ENCODE assay signal across 8 cellular contexts in the genomic region with DNA sequence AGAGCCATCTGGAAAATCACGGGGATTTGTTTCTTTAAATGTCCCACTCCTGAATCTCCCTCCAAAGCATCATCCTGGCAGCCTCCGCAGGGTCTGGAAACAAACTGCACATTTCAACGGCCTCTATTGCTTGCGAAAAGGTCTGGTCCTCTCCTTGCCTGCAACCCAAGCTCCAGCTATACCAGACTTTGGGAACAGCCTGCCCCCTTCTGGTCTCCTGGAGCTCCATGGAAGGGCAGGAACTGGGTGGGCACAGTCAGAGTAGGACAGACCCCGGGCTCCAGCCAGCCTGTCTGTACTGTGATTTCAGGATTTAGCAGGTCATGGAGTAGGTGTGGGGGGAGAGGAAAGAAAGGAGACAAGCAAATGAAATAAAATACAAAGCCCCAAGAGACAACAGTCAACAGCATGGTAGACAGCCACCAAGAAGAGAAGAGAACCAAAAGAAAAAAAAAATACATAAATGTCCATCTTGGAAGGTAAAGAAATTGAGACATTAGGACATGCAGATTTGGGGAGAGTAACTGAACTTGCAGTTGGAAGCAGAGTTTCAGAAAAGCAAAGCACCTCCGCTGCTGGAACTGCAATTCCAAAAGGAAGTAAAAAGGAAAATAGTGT. TPM values are rescaled to one million over a fixed set of nuclear protein-coding genes. Genes with fewer than 3 reads are reported as not detected.
DNase-seq lines count a peak whose midpoint lies in the region; ATAC-seq and TF ChIP-seq lines count a peak whose summit lies in the region.

No MANE protein-coding gene starts in this region.

- no peak for TF ChIP-seq POLR2A in body of pancreas (IDR thresholded peaks at IDR 0.05)
- TF ChIP-seq POLR2A in gastrocnemius medialis (IDR thresholded peaks at IDR 0.05): no peak

- in situ Hi-C loops in gastrocnemius medialis (cut with MboI; ENCODE audit: low sequenced_read_pairs in 4 of 4): loop anchor here in 2 of 4 donors (10.0 to 25.0 kb wide), 4 partner anchors 193 to 606 kb away; no protein-coding TSS in a partner anchor

- peak overlapping the region; percentile 96 for H3K27ac ChIP-seq in BLaER1
- H3K27ac ChIP-seq in HL-60 (replicated peaks): no peak overlapping the region
- no peak overlapping the region for H3K27ac ChIP-seq in RWPE2 (ENCODE audit: poor library complexity, severe bottlenecking)
- H3K27ac ChIP-seq in body of pancreas: no peak overlapping the region
- H3K27ac ChIP-seq in gastrocnemius medialis: no peak overlapping the region

- H3K4me1 ChIP-seq in BLaER1 (peaks cover 66% of the 10 kb centered on the region), RWPE2 (ENCODE audit: insufficient read depth, poor library complexity, severe bottlenecking) (peaks cover 4% of the 10 kb centered on the region), body of pancreas (peaks cover 33% of the 10 kb centered on the region), gastrocnemius medialis (peaks cover 7 to 20% of the 10 kb centered on the region in 2 donors)

- TF ChIP-seq CTCF in HL-60 (IDR thresholded peaks at IDR 0.05; ENCODE audit: insufficient read depth, low read length): peak; percentile 23
- peak; percentile 66 for TF ChIP-seq CTCF in RWPE2 (IDR thresholded peaks at IDR 0.05; ENCODE audit: poor library complexity, severe bottlenecking)
- peak; percentile 28 to 76 (median 62) for TF ChIP-seq CTCF in body of pancreas (IDR thresholded peaks at IDR 0.05)
- peak; percentile 36 to 56 (median 43) for TF ChIP-seq CTCF in gastrocnemius medialis (IDR thresholded peaks at IDR 0.05 in 4 of 5, conservative IDR thresholded peaks at IDR 0.05 in 1 of 5)

- ATAC-seq in RWPE2 (ENCODE audit: low read depth) (no peak), body of pancreas (peak; percentile 41), gastrocnemius medialis (no peak), HG03432 (IDR thresholded peaks at IDR 0.05; ENCODE audit: unreplicated experiment) (no peak), GM21367 (IDR thresholded peaks at IDR 0.05; ENCODE audit: unreplicated experiment) (no peak)

- 23 to 28% methylated on average over 6 of the region's 6 CpGs for WGBS in body of pancreas, 2 donors

- DNase-seq in HL-60 (ENCODE audit: low read depth in 1 of 2, low spot score in 1 of 2) (peak in 1 of 2 experiments; percentile 76), RWPE2 (ENCODE audit: low spot score) (no peak), body of pancreas (peak; percentile 65 to 78 (median 70)), iPS-NIHi11 (ENCODE audit: low spot score) (peak; percentile 61), gastrocnemius medialis (peak; percentile 30 to 36)

- H3K9ac ChIP-seq in BLaER1: peak overlapping the region; percentile 96

- H3K27me3 ChIP-seq in BLaER1 (no peaks in the 10 kb centered on the region), HL-60 (ENCODE audit: insufficient read depth, poor library complexity, severe bottlenecking) (no peaks in the 10 kb centered on the region), RWPE2 (ENCODE audit: insufficient read depth, poor library complexity, severe bottlenecking) (no peaks in the 10 kb centered on the region), body of pancreas (no peaks in the 10 kb centered on the region), gastrocnemius medialis (peaks cover 13 to 27% (median 25%) of the 10 kb centered on the region in 3 donors)

- H3K36me3 ChIP-seq in BLaER1 (no peaks in the 10 kb centered on the region), RWPE2 (ENCODE audit: low read depth) (no peaks in the 10 kb centered on the region), body of pancreas (replicated peaks in 1 of 2; ENCODE audit: insufficient read depth in 1 of 2, low read depth in 2 of 2) (no peaks in the 10 kb centered on the region), gastrocnemius medialis (no peaks in the 10 kb centered on the region)

- H3K9me3 ChIP-seq in BLaER1 (no peaks in the 10 kb centered on the region), RWPE2 (ENCODE audit: severe bottlenecking) (no peaks in the 10 kb centered on the region), body of pancreas (no peaks in the 10 kb centered on the region), gastrocnemius medialis (no peaks in the 10 kb centered on the region)

- intact Hi-C loops in body of pancreas (cut with DNase I) (loop anchor here (5.0 to 10.0 kb wide), 3 partner anchors 53 to 271 kb away; no protein-coding TSS in a partner anchor), gastrocnemius medialis (cut with DNase I; ENCODE audit: low total_unique reads) (loop anchor here (10.0 kb wide), 1 partner anchor 273 kb away; no protein-coding TSS in a partner anchor)

- peaks cover 53% of the 10 kb centered on the region for H4K20me1 ChIP-seq in BLaER1

- peak overlapping the region; percentile 99 for H3K4me3 ChIP-seq in BLaER1
- peak overlapping the region; percentile 94 for H3K4me3 ChIP-seq in HL-60 (replicated peaks; ENCODE audit: insufficient read depth, low read length)
- no peak overlapping the region for H3K4me3 ChIP-seq in RWPE2 (ENCODE audit: severe bottlenecking)
- H3K4me3 ChIP-seq in body of pancreas: no peak overlapping the region
- H3K4me3 ChIP-seq in gastrocnemius medialis: no peak overlapping the region

- peak overlapping the region; percentile 95 for H3K4me2 ChIP-seq in BLaER1

RNA-seq across cellular contexts. Expression of a gene that starts 2.7 kb away (rescaled TPM):
- total RNA-seq in body of pancreas (10 to 100 TPM in 1 of 2 donors, 1 to 10 TPM in 1; 6.0 to 15.2 TPM), gastrocnemius medialis (1 to 10 TPM in 3 of 4 donors, under 1 TPM in 1; 0.87 to 7.9 (median 1.4) TPM)

Comparison
In these comparisons a context has a peak if more than half of its experiments do, and no peak if none do; other contexts are left out.
1. H3K4me3 ChIP-seq: peak in BLaER1 (single experiment) and HL-60 (single experiment); none in RWPE2 (single experiment), body of pancreas (0 of 2) and gastrocnemius medialis (0 of 4).
2. Peak in every context shown above with its lines, with median percentiles within 50 percentile points of each other: CTCF ChIP-seq.